Comparison of ENCODE assay signal across 9 cellular contexts in genomic region chr4:130233377-130234047, GRCh38.
A peak's percentile ranks its signal among the peaks of the same experiment; 100 is the strongest.
DNase-seq lines count a peak whose midpoint lies in the region; ATAC-seq, FAIRE-seq and TF ChIP-seq lines count a peak whose summit lies in the region.
"Had no signal": no experiment of that assay in that cellular context is flagged by ENCODE, and none has a peak within 500 bp of the region (broad histone marks: within the 10 kb centered on the region; RNA-seq: fewer than 3 reads in every experiment).

No MANE protein-coding gene starts in this region.

- peak; percentile 100 for ATAC-seq in GM19043 (IDR thresholded peaks at IDR 0.05; ENCODE audit: low read depth, unreplicated experiment)
- peak; percentile 97 for ATAC-seq in HG03039 (IDR thresholded peaks at IDR 0.05; ENCODE audit: unreplicated experiment)
- no peak for ATAC-seq in gastrocnemius medialis
- no peak for ATAC-seq in natural killer cell

- intact Hi-C loops in gastrocnemius medialis (cut with DNase I; ENCODE audit: low total_unique reads) (no loop called here), natural killer cell (cut with micrococcal nuclease) (no loop called here)

- no peak overlapping the region for H3K4me3 ChIP-seq in gastrocnemius medialis
- H3K4me3 ChIP-seq: cardiac muscle cell had no signal

- no peak overlapping the region for H3K27ac Mint-ChIP-seq in natural killer cell

- H3K9me3 Mint-ChIP-seq in natural killer cell = peaks cover 5 to 18% of the 10 kb centered on the region in 2 donors

- no peaks in the 10 kb centered on the region for H3K9me3 ChIP-seq in gastrocnemius medialis

- no peaks in the 10 kb centered on the region for H3K36me3 ChIP-seq in gastrocnemius medialis
- H3K36me3 ChIP-seq: cardiac muscle cell had no signal

- peak; percentile 84 for FAIRE-seq in A204.1 (lab: Jason Lieb, UNC)

- no peaks in the 10 kb centered on the region for H3K27me3 Mint-ChIP-seq in natural killer cell (ENCODE audit: low read depth in 2 of 2)

- TF ChIP-seq CTCF in gastrocnemius medialis (IDR thresholded peaks at IDR 0.05 in 4 of 5, conservative IDR thresholded peaks at IDR 0.05 in 1 of 5) (no peak), natural killer cell (IDR thresholded peaks at IDR 0.05) (no peak)

- TF ChIP-seq POLR2A in gastrocnemius medialis (IDR thresholded peaks at IDR 0.05) = no peak

- no peaks in the 10 kb centered on the region for H3K4me1 ChIP-seq in gastrocnemius medialis

- DNase-seq in RPMI8226 (peak; percentile 64), NCI-H128 (lab: John Stamatoyannopoulos, UW; ENCODE audit: unreplicated experiment) (no peak), gastrocnemius medialis (no peak), hepatic stellate cell (ENCODE audit: low spot score) (no peak), natural killer cell (no peak)

- H3K27ac ChIP-seq in gastrocnemius medialis = no peak overlapping the region
- H3K27ac ChIP-seq: cardiac muscle cell had no signal

- in situ Hi-C loops in gastrocnemius medialis (cut with MboI; ENCODE audit: low sequenced_read_pairs in 4 of 4) = no loop called here

- H3K36me3 Mint-ChIP-seq in natural killer cell = peaks cover 9% of the 10 kb centered on the region

- no peaks in the 10 kb centered on the region for H3K27me3 ChIP-seq in gastrocnemius medialis
- H3K27me3 ChIP-seq: cardiac muscle cell had no signal

- H3K4me3 Mint-ChIP-seq in natural killer cell = no peak overlapping the region

- H3K4me1 Mint-ChIP-seq in natural killer cell = no peaks in the 10 kb centered on the region

Comparison
In these comparisons a context has a peak if more than half of its experiments do, and no peak if none do; other contexts are left out.
1. ATAC-seq: peak in GM19043 (single experiment) and HG03039 (single experiment); none in gastrocnemius medialis (0 of 2) and natural killer cell (0 of 3).